14 cellular contexts compared by ENCODE assay signal in genomic region chr9:124721109-124721850, GRCh38. TPM values are rescaled to one million over a fixed set of nuclear protein-coding genes. Genes with fewer than 3 reads are reported as not detected.
DNase-seq lines count a peak whose midpoint lies in the region; ATAC-seq and TF ChIP-seq lines count a peak whose summit lies in the region.
"Had no signal": no experiment of that assay in that cellular context is flagged by ENCODE, and none has a peak within 500 bp of the region (broad histone marks: within the 10 kb centered on the region; RNA-seq: fewer than 3 reads in every experiment).

No MANE protein-coding gene starts in this region.

- H3F3A ChIP-seq in SK-N-SH (replicated peaks; ENCODE audit: insufficient read depth): peaks cover 42% of the 10 kb centered on the region

- peaks cover 10 to 38% of the 10 kb centered on the region in 2 experiments for H3K4me1 ChIP-seq in SK-N-SH (ENCODE audit: control insufficient read depth in 1 of 2, insufficient read depth in 2 of 2, low read depth in 1 of 2, low read length in 1 of 2)

- peak overlapping the region; percentile 70 to 91 for H3K27ac ChIP-seq in SK-N-SH (ENCODE audit: low read depth in 2 of 2, low read length in 1 of 2)
- H3K27ac ChIP-seq: sigmoid colon had no signal

- TF ChIP-seq CTCF in SK-N-SH (IDR thresholded peaks at IDR 0.05) (no peak), fibroblast of pulmonary artery (IDR thresholded peaks at IDR 0.05; ENCODE audit: low read length, missing control alignments) (no peak)

- no peaks in the 10 kb centered on the region for H3K27me3 ChIP-seq in SK-N-SH (ENCODE audit: insufficient read depth)
- H3K27me3 ChIP-seq: sigmoid colon had no signal

- POLR2A ChIA-PET in SK-N-SH (lab: Yijun Ruan, JAX): no interaction called here

- TF ChIP-seq EP300 in SK-N-SH (IDR thresholded peaks at IDR 0.05; ENCODE audit: borderline replicate concordance in 1 of 2, low read depth in 1 of 2, low read length in 1 of 2): peak in 1 of 2 experiments; percentile 58; a peak in 2 of 4 replicates

- peaks cover 14% of the 10 kb centered on the region; the same call in 1 of the 2 replicates for H3K79me2 ChIP-seq in SK-N-SH (ENCODE audit: insufficient read depth)

- peaks cover 0 to 9% of the 10 kb centered on the region in 2 experiments for H3K36me3 ChIP-seq in SK-N-SH (replicated peaks in 1 of 2; ENCODE audit: control insufficient read depth in 1 of 2, insufficient read depth in 2 of 2, low read length in 1 of 2)
- H3K36me3 ChIP-seq: sigmoid colon had no signal

- H4K20me1 ChIP-seq in SK-N-SH (ENCODE audit: insufficient read depth): no peaks in the 10 kb centered on the region

- peak overlapping the region in 1 of 2 experiments; percentile 22; a peak in 1 of 4 replicates for H3K4me3 ChIP-seq in SK-N-SH (ENCODE audit: low read depth in 2 of 2, low read length in 1 of 2)
- H3K4me3 ChIP-seq in fibroblast of pulmonary artery (replicated peaks; ENCODE audit: low read depth, low read length): no peak overlapping the region
- H3K4me3 ChIP-seq: sigmoid colon had no signal

- DNase-seq in HCEC 1CT (peak; percentile 21), SK-N-SH (no peak), fibroblast of pulmonary artery (ENCODE audit: low read depth) (peak; percentile 22), renal cortical epithelial cell (ENCODE audit: low read depth) (peak; percentile 49), Kasumi-1 (lab: John Stamatoyannopoulos, UW) (no peak), GF-D8 (lab: John Stamatoyannopoulos, UW) (no peak)
- DNase-seq: activated CD4-positive, alpha-beta memory T cell treated with anti-CD3 and anti-CD28 coated beads, Interleukin-2, amount 10 ng/mL, durations not matched to agents 7 days and 5 days; activated effector memory CD4-positive, alpha-beta T cell treated with anti-CD3 and anti-CD28 coated beads, Interleukin-2, amount 50 U/mL, for 16 hours; caudate nucleus; CD8-positive, alpha-beta memory T cell; NCI-H2029; sigmoid colon had no signal

- H3K4me2 ChIP-seq in SK-N-SH: peak overlapping the region; percentile 62

- ATAC-seq in GM19395 (IDR thresholded peaks at IDR 0.05; ENCODE audit: unreplicated experiment) (no peak), HG03097 (IDR thresholded peaks at IDR 0.05; ENCODE audit: low FRiP score, unreplicated experiment) (no peak)

- peak overlapping the region; percentile 26; the same call in 1 of the 2 replicates for H3K9ac ChIP-seq in SK-N-SH

- 0 out of 2 replicates have a peak overlapping the region, but pooled peaks have one; percentile 1 for H2AFZ ChIP-seq in SK-N-SH (ENCODE audit: low read depth)

- H3K9me3 ChIP-seq in SK-N-SH: no peaks in the 10 kb centered on the region
- H3K9me3 ChIP-seq: sigmoid colon had no signal

- no peaks in the 10 kb centered on the region for H3K9me2 ChIP-seq in SK-N-SH

- CTCF ChIA-PET in SK-N-SH (lab: Yijun Ruan, JAX): interaction anchor here (0.9 to 15.6 kb wide), 6 partner anchors 9 to 148 kb away, joined by 3 to 301 read pairs (median 8); no protein-coding TSS in a partner anchor

- no peak for TF ChIP-seq RAD21 in SK-N-SH (IDR thresholded peaks at IDR 0.05; ENCODE audit: low read length)

- 17% methylated on average over 5 of the region's 5 CpGs for whole genome bisulfite sequencing in SK-N-SH (ENCODE audit: low lambda C conversion rate)

TF ChIP-seq in SK-N-SH, 30 proteins besides CTCF, POLR2A, EP300 and RAD21:
- TF ChIP-seq SMC3 (IDR thresholded peaks at IDR 0.05; ENCODE audit: low read depth, low read length): no peak
- TF ChIP-seq TCF12 (IDR thresholded peaks at IDR 0.05): peak; percentile 71
- no peak for TF ChIP-seq GABPA (IDR thresholded peaks at IDR 0.05; ENCODE audit: low read depth)
- TF ChIP-seq PBX3 (IDR thresholded peaks at IDR 0.05): peak; percentile 71
- TF ChIP-seq ZBTB33 (IDR thresholded peaks at IDR 0.05; ENCODE audit: borderline replicate concordance, low read depth): no peak
- peak; percentile 38 for TF ChIP-seq JUND (IDR thresholded peaks at IDR 0.05)
- TF ChIP-seq ELF1 (IDR thresholded peaks at IDR 0.05): no peak
- TF ChIP-seq TEAD4 (IDR thresholded peaks at IDR 0.05; ENCODE audit: borderline replicate concordance, insufficient read depth): 0 out of 2 replicates have a peak, but pooled peaks have one; percentile 10
- peak; percentile 87 for TF ChIP-seq NFIC (IDR thresholded peaks at IDR 0.05; ENCODE audit: borderline replicate concordance)
- TF ChIP-seq POLR2AphosphoS5 (IDR thresholded peaks at IDR 0.05; ENCODE audit: low read depth, low read length): peak; percentile 38; the same call in 1 of the 2 replicates

RNA-seq across cellular contexts. Expression of gene NR6A1, which starts 49.8 kb away (rescaled TPM):
- polyA plus RNA-seq in SK-N-SH (2012; rRNA removed): 1.2 and 1.4 TPM in 2 replicates
- polyA plus RNA-seq in SK-N-SH (2012; cell fraction: cytosol; rRNA removed): 0.63 and 1.1 TPM in 2 replicates
- polyA plus RNA-seq in SK-N-SH (2012; cell fraction: nucleus; rRNA removed): 5.8 and 7.7 TPM in 2 replicates
- total RNA-seq in renal cortical epithelial cell: 6.0 and 6.1 TPM in 2 replicates
- polyA plus RNA-seq: CD8-positive, alpha-beta memory T cell had no signal

RNA-seq across cellular contexts. Expression of gene OLFML2A, which starts 55.7 kb away (rescaled TPM):
- 4.8 and 7.7 TPM in 2 replicates for polyA plus RNA-seq in SK-N-SH (2012; rRNA removed)
- polyA plus RNA-seq in SK-N-SH (2012; cell fraction: cytosol; rRNA removed): 4.7 and 6.5 TPM in 2 replicates
- 4.8 and 5.3 TPM in 2 replicates for polyA plus RNA-seq in SK-N-SH (2012; cell fraction: nucleus; rRNA removed)
- 2.1 and 6.6 TPM in 2 replicates for total RNA-seq in renal cortical epithelial cell
- total RNA-seq: activated CD4-positive, alpha-beta memory T cell treated with anti-CD3 and anti-CD28 coated beads, Interleukin-2, amount 10 ng/mL, durations not matched to agents 7 days and 5 days; CD8-positive, alpha-beta memory T cell had no signal
- polyA plus RNA-seq: CD8-positive, alpha-beta memory T cell had no signal

Comparison
In these comparisons a context has a peak if more than half of its experiments do, and no peak if none do; other contexts are left out.
1. DNase-seq: peak in HCEC 1CT (single experiment), fibroblast of pulmonary artery (single experiment) and renal cortical epithelial cell (single experiment); none in SK-N-SH (single experiment), Kasumi-1 (0 of 2) and GF-D8 (single experiment).